Comparison of ENCODE assay signal across 25 cellular contexts in genomic region chr6:137353842-137354397, GRCh38.
DNase-seq lines count a peak whose midpoint lies in the region; ATAC-seq and TF ChIP-seq lines count a peak whose summit lies in the region.
"Had no signal": no experiment of that assay in that cellular context is flagged by ENCODE, and none has a peak within 500 bp of the region (broad histone marks: within the 10 kb centered on the region; RNA-seq: fewer than 3 reads in every experiment).

No MANE protein-coding gene starts in this region.

- intact Hi-C loops in heart right ventricle (cut with DNase I): no loop called here

- no peaks in the 10 kb centered on the region for H3K9me2 ChIP-seq in Loucy (replicated peaks; ENCODE audit: low read depth, low read length)

- H2AFZ ChIP-seq in Loucy (ENCODE audit: low read length): peak overlapping the region; percentile 31; the same call in 1 of the 2 replicates

- H3K79me2 ChIP-seq in Loucy (ENCODE audit: insufficient read depth, low read length): no peaks in the 10 kb centered on the region

- no peaks in the 10 kb centered on the region for H4K20me1 ChIP-seq in Loucy (ENCODE audit: insufficient read depth, low read length, poor library complexity, severe bottlenecking)

- H3F3A ChIP-seq in Loucy (ENCODE audit: low read depth): no peaks in the 10 kb centered on the region

- H3K36me3 ChIP-seq in Loucy (ENCODE audit: insufficient read depth, low read length) (no peaks in the 10 kb centered on the region), heart right ventricle (no peaks in the 10 kb centered on the region)
- H3K36me3 ChIP-seq: left ventricle myocardium inferior, neutrophil had no signal

- H3K9ac ChIP-seq in Loucy (ENCODE audit: low read depth, low read length, poor library complexity, severe bottlenecking): no peak overlapping the region

- ATAC-seq in stimulated activated effector memory CD8-positive, alpha-beta T cell treated with anti-CD3 and anti-CD28 coated beads, Interleukin-12 subunit alpha, Interleukin-12 subunit beta, amount 100 ng/mL, for 72 hours: no peak
- ATAC-seq in HG02970 (IDR thresholded peaks at IDR 0.05; ENCODE audit: low FRiP score, unreplicated experiment): no peak
- no peak for ATAC-seq in heart right ventricle
- ATAC-seq: psoas muscle had no signal

- H3K4me2 ChIP-seq in Loucy (ENCODE audit: low read depth, low read length, poor library complexity, severe bottlenecking): peak overlapping the region; percentile 44

- H3K27me3 ChIP-seq in Loucy (ENCODE audit: insufficient read depth, low read length, poor library complexity, severe bottlenecking) (no peaks in the 10 kb centered on the region), heart right ventricle (peaks cover 0 to 6% (median 0%) of the 10 kb centered on the region in 7 donors)

- H3K4me1 Mint-ChIP-seq in T-helper 1 cell treated with Interleukin-12 subunit alpha and Interleukin-12 subunit beta and Interleukin-4 antibody, amounts not matched to agents 30 μg/mL and 1 μg/mL, for 36 hours (ENCODE audit: low read depth): peaks cover 11% of the 10 kb centered on the region
- H3K4me1 Mint-ChIP-seq in stimulated activated effector memory CD8-positive, alpha-beta T cell treated with anti-CD3 and anti-CD28 coated beads, Interleukin-12 subunit alpha, Interleukin-12 subunit beta, amount 100 ng/mL, for 72 hours: peaks cover 13% of the 10 kb centered on the region

- H3K9me3 Mint-ChIP-seq in T-helper 1 cell treated with Interleukin-12 subunit alpha and Interleukin-12 subunit beta and Interleukin-4 antibody, amounts not matched to agents 30 μg/mL and 1 μg/mL, for 36 hours: no peaks in the 10 kb centered on the region
- H3K9me3 Mint-ChIP-seq in stimulated activated effector memory CD8-positive, alpha-beta T cell treated with anti-CD3 and anti-CD28 coated beads, Interleukin-12 subunit alpha, Interleukin-12 subunit beta, amount 100 ng/mL, for 72 hours: no peaks in the 10 kb centered on the region
- H3K9me3 Mint-ChIP-seq: activated B cell treated with CpG ODN at 0.5 μM for 24 hours; activated T-cell treated with anti-CD3 and anti-CD28 coated beads, Interleukin-2, amount 50 U/mL, for 4 hours; dendritic cell treated with granulocyte-macrophage colony-stimulating factor and Interleukin-4, amounts not matched to agents 40 ng/mL and 50 ng/mL, for 4 days; stimulated activated naive B cell treated with anti-CD40 and anti-IgM and Interleukin-4, amounts not matched to agents 10 μg/mL and 1 μg/mL and 100 μg/mL, for 72 hours; T-helper 2 cell treated with Interferon-gamma antibody and Interleukin-4, amounts not matched to agents 5 μg/mL and 100 μg/mL, for 36 hours had no signal

- no peak overlapping the region for H3K27ac ChIP-seq in heart right ventricle
- H3K27ac ChIP-seq: left ventricle myocardium inferior, neutrophil, psoas muscle had no signal

- no peak overlapping the region for H3K4me3 Mint-ChIP-seq in T-helper 1 cell treated with Interleukin-12 subunit alpha and Interleukin-12 subunit beta and Interleukin-4 antibody, amounts not matched to agents 30 μg/mL and 1 μg/mL, for 36 hours
- H3K4me3 Mint-ChIP-seq in stimulated activated effector memory CD8-positive, alpha-beta T cell treated with anti-CD3 and anti-CD28 coated beads, Interleukin-12 subunit alpha, Interleukin-12 subunit beta, amount 100 ng/mL, for 72 hours: no peak overlapping the region
- H3K4me3 Mint-ChIP-seq: activated T-cell treated with anti-CD3 and anti-CD28 coated beads, Interleukin-2, amount 50 U/mL, for 4 hours; dendritic cell treated with granulocyte-macrophage colony-stimulating factor and Interleukin-4, amounts not matched to agents 40 ng/mL and 50 ng/mL, for 4 days; stimulated activated naive B cell treated with anti-CD40 and anti-IgM and Interleukin-4, amounts not matched to agents 10 μg/mL and 1 μg/mL and 100 μg/mL, for 72 hours; T-helper 2 cell treated with Interferon-gamma antibody and Interleukin-4, amounts not matched to agents 5 μg/mL and 100 μg/mL, for 36 hours had no signal

- WGBS in heart right ventricle, 2 donors: 94% methylated on average over 7 of the region's 7 CpGs

- H3K4me3 ChIP-seq in Loucy (ENCODE audit: low read length, poor library complexity, severe bottlenecking) (no peak overlapping the region), heart right ventricle (no peak overlapping the region)
- H3K4me3 ChIP-seq: left ventricle myocardium inferior, psoas muscle had no signal

- peak overlapping the region; percentile 6 for H3K27ac Mint-ChIP-seq in T-helper 1 cell treated with Interleukin-12 subunit alpha and Interleukin-12 subunit beta and Interleukin-4 antibody, amounts not matched to agents 30 μg/mL and 1 μg/mL, for 36 hours
- peak overlapping the region; percentile 38 for H3K27ac Mint-ChIP-seq in stimulated activated effector memory CD8-positive, alpha-beta T cell treated with anti-CD3 and anti-CD28 coated beads, Interleukin-12 subunit alpha, Interleukin-12 subunit beta, amount 100 ng/mL, for 72 hours
- H3K27ac Mint-ChIP-seq: activated B cell treated with CpG ODN at 0.5 μM for 24 hours; dendritic cell treated with granulocyte-macrophage colony-stimulating factor and Interleukin-4, amounts not matched to agents 40 ng/mL and 50 ng/mL, for 4 days; stimulated activated naive B cell treated with anti-CD40 and anti-IgM and Interleukin-4, amounts not matched to agents 10 μg/mL and 1 μg/mL and 100 μg/mL, for 72 hours; T-helper 2 cell treated with Interferon-gamma antibody and Interleukin-4, amounts not matched to agents 5 μg/mL and 100 μg/mL, for 36 hours had no signal

- no peaks in the 10 kb centered on the region for H3K36me3 Mint-ChIP-seq in T-helper 1 cell treated with Interleukin-12 subunit alpha and Interleukin-12 subunit beta and Interleukin-4 antibody, amounts not matched to agents 30 μg/mL and 1 μg/mL, for 36 hours (ENCODE audit: low read depth)
- H3K36me3 Mint-ChIP-seq in stimulated activated effector memory CD8-positive, alpha-beta T cell treated with anti-CD3 and anti-CD28 coated beads, Interleukin-12 subunit alpha, Interleukin-12 subunit beta, amount 100 ng/mL, for 72 hours: no peaks in the 10 kb centered on the region
- H3K36me3 Mint-ChIP-seq: stimulated activated naive B cell treated with anti-CD40 and anti-IgM and Interleukin-4, amounts not matched to agents 10 μg/mL and 1 μg/mL and 100 μg/mL, for 72 hours had no signal

- H3K27me3 Mint-ChIP-seq in T-helper 1 cell treated with Interleukin-12 subunit alpha and Interleukin-12 subunit beta and Interleukin-4 antibody, amounts not matched to agents 30 μg/mL and 1 μg/mL, for 36 hours (ENCODE audit: low read depth): peaks cover 24% of the 10 kb centered on the region
- H3K27me3 Mint-ChIP-seq: activated B cell treated with CpG ODN at 0.5 μM for 24 hours; dendritic cell treated with granulocyte-macrophage colony-stimulating factor and Interleukin-4, amounts not matched to agents 40 ng/mL and 50 ng/mL, for 4 days; stimulated activated naive B cell treated with anti-CD40 and anti-IgM and Interleukin-4, amounts not matched to agents 10 μg/mL and 1 μg/mL and 100 μg/mL, for 72 hours had no signal

- H3K9me3 ChIP-seq in Loucy (ENCODE audit: insufficient read depth, low read depth, low read length) (no peaks in the 10 kb centered on the region), heart right ventricle (no peaks in the 10 kb centered on the region)
- H3K9me3 ChIP-seq: left ventricle myocardium inferior, neutrophil, psoas muscle had no signal

- H3K4me1 ChIP-seq in Loucy (ENCODE audit: insufficient read depth, low read length, poor library complexity, severe bottlenecking): peaks cover 13% of the 10 kb centered on the region
- peaks cover 0 to 9% (median 0%) of the 10 kb centered on the region in 9 donors for H3K4me1 ChIP-seq in heart right ventricle
- H3K4me1 ChIP-seq: left ventricle myocardium inferior, psoas muscle had no signal

- TF ChIP-seq CTCF in Loucy (conservative IDR thresholded peaks at IDR 0.05; ENCODE audit: low read length) (no peak), heart right ventricle (IDR thresholded peaks at IDR 0.05) (no peak)

- no peak for DNase-seq in T-helper 1 cell
- DNase-seq in kidney tubule cell (ENCODE audit: low spot score): peak; percentile 44
- no peak for DNase-seq in stimulated activated effector memory CD8-positive, alpha-beta T cell treated with anti-CD3 and anti-CD28 coated beads, Interleukin-12 subunit alpha, Interleukin-12 subunit beta, amount 100 ng/mL, for 72 hours (ENCODE audit: low spot score in 2 of 2)
- no peak for DNase-seq in T1000 (lab: John Stamatoyannopoulos, UW)
- DNase-seq in heart right ventricle: no peak
- DNase-seq: 8988T; activated B cell treated with CpG ODN at 0.5 μM for 24 hours; activated naive CD4-positive, alpha-beta T cell treated with anti-CD3 and anti-CD28 coated beads, Interleukin-2, amount 50 U/mL, for 16 hours; activated T-cell treated with anti-CD3 and anti-CD28 coated beads, Interleukin-2, amount 50 U/mL, for 4 hours; aorta; GOT3; IMR-90; left ventricle myocardium inferior; NCI-H1417; NCI-H524; psoas muscle; small intestine; stimulated activated CD4-positive, alpha-beta T cell treated with anti-CD3 and anti-CD28 coated beads, Interleukin-2, amount 100 ng/mL, for 24 hours; stimulated activated naive B cell treated with anti-CD40 and anti-IgM and Interleukin-4, amounts not matched to agents 10 μg/mL and 1 μg/mL and 100 μg/mL, for 72 hours had no signal
